20 cellular contexts compared by ENCODE assay signal in the genomic region with DNA sequence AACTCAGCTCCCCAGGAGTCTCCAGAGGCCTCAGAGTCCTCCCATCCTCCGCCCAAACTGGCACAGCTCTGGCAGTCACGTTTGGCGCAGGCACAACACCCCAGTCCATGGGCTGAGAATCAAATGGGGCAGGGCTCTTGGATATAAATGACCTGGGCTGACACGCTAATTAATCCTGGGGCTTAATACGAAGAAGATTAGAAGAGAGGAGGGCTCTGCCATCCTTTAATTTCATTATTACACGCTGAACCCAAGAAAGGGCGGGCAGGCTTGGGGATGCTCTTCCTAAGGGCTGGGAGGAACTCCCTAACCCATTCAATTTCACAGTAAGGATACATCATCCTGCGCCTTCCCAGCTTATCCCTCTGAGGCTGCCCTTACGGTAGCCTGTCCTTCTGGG. TPM values are rescaled to one million over a fixed set of nuclear protein-coding genes. Genes with fewer than 3 reads are reported as not detected.
"Had no signal": no experiment of that assay in that cellular context is flagged by ENCODE, and none has a peak within 500 bp of the region (broad histone marks: within the 10 kb centered on the region; RNA-seq: fewer than 3 reads in every experiment).

No MANE protein-coding gene starts in this region.

- DNase-seq: activated CD4-positive, alpha-beta T cell treated with anti-CD3 and anti-CD28 coated beads for 36 hours; activated CD4-positive, alpha-beta T cell treated with anti-CD3 and anti-CD28 coated beads, Interleukin-2, amount 50 U/mL, for 48 hours; activated naive CD4-positive, alpha-beta T cell; activated naive CD8-positive, alpha-beta T cell treated with anti-CD3 and anti-CD28 coated beads, Interleukin-2, amount 10 ng/mL, durations not matched to agents 7 days and 5 days; activated T-cell treated with anti-CD3 and anti-CD28 coated beads for 4 hours; brain microvascular endothelial cell; heart left ventricle; immature natural killer cell; kidney glomerular epithelial cell; left ventricle myocardium inferior; mammary epithelial cell; midbrain; pancreas; right lobe of liver; small intestine; stimulated activated CD4-positive, alpha-beta T cell treated with anti-CD3 and anti-CD28 coated beads, Interleukin-15, amount 100 ng/mL, for 24 hours; stimulated activated CD4-positive, alpha-beta T cell treated with anti-CD3 and anti-CD28 coated beads, Interleukin-2, amount 100 ng/mL, for 48 hours had no signal

- H3K9me3 ChIP-seq: heart left ventricle, left ventricle myocardium inferior, pancreas, right lobe of liver, tibial nerve had no signal

- H3K4me1 ChIP-seq: pancreas, right lobe of liver had no signal

- H3K4me3 ChIP-seq: pancreas, right lobe of liver had no signal

- H3K36me3 ChIP-seq: brain microvascular endothelial cell, heart left ventricle, left ventricle myocardium inferior, pancreas, right lobe of liver, tibial nerve had no signal

- ATAC-seq: activated CD4-positive, alpha-beta T cell treated with anti-CD3 and anti-CD28 coated beads for 36 hours; heart left ventricle; pancreas; right lobe of liver had no signal

- H3K27ac ChIP-seq: brain microvascular endothelial cell, coronary artery, heart left ventricle, left ventricle myocardium inferior, pancreas, right lobe of liver, VCaP had no signal

RNA-seq across cellular contexts. Expression of gene GRIK3, which starts 2.4 kb away (rescaled TPM):
- total RNA-seq: activated CD4-positive, alpha-beta T cell treated with anti-CD3 and anti-CD28 coated beads for 36 hours; activated naive CD8-positive, alpha-beta T cell treated with anti-CD3 and anti-CD28 coated beads, Interleukin-2, amount 10 ng/mL, durations not matched to agents 7 days and 5 days; mammary epithelial cell had no signal
